20 cellular contexts compared by ENCODE assay signal in the genomic region with DNA sequence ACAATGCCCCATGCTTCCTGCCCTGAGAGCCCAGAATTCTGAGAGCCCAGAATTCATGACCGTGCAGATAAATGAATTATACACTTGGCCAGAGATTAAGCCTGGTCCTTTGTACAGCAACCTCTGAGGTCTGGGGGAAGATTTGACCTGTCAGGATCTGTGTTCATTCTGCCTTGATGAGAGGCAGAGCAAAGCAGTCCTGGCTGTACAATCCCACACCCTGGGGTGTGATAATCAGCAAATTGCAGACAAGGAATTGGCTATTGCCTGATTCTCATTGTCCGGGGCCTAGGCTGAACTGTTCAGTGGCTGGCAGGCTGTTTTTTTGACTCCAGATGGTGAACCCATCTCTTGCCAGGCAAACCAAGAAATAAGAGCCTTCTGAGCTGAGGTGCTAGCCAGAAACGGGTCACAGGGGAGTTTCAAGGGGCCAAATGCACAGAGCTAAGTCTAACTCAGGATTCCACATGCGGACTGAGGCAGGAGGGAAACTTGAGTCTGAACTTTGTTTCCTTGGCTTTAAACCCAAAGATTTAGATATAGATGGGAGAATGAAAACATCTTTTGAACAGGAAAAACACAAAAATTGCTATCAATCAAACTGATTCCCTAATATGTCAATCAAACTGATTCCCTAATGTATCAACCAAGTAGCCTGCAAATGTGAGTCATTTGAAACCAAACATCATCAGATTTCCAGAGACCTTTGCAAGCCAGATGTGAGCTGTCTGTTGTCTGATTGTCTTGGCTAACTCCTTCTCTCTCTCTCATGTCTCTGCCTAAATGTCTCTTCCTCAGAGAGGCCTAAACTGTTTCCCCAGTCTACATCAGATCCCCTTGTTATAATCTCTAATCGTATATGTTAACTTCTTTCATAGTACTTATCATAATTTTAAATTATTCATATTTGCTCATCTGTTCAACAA.
DNase-seq lines count a peak whose midpoint lies in the region; ATAC-seq and TF ChIP-seq lines count a peak whose summit lies in the region.
"Had no signal": no experiment of that assay in that cellular context is flagged by ENCODE, and none has a peak within 500 bp of the region (broad histone marks: within the 10 kb centered on the region; RNA-seq: fewer than 3 reads in every experiment).

No MANE protein-coding gene starts in this region.

- no peak for DNase-seq in HEK293T (ENCODE audit: extremely low spot score)
- DNase-seq in SK-N-DZ (ENCODE audit: low spot score): peak; percentile 8
- peak; percentile 10 for DNase-seq in fibroblast of villous mesenchyme (ENCODE audit: low read depth)
- no peak for DNase-seq in nephron progenitor cell
- DNase-seq in T1000 (lab: John Stamatoyannopoulos, UW): no peak
- no peak for DNase-seq in NCI-H2196 treated with DMSO at 0.1 percent for 48 hours (lab: John Stamatoyannopoulos, UW; ENCODE audit: unreplicated experiment)
- DNase-seq: Caco-2, DMS79, GF-D8, GM23248, KBM-7, NCI-H1048, NCI-H1694, NCI-H2107, NCI-H510A, Peyer's patch, SHP77 treated with DMSO at 0.1 percent for 48 hours had no signal

- no peaks in the 10 kb centered on the region for H3K27me3 Mint-ChIP-seq in nephron progenitor cell (ENCODE audit: low read depth, poor library complexity)

- peak overlapping the region; percentile 9 for H3K27ac Mint-ChIP-seq in nephron progenitor cell
- H3K27ac Mint-ChIP-seq: CD14-positive monocyte had no signal

- H3K36me3 Mint-ChIP-seq in nephron progenitor cell (ENCODE audit: low read depth): peaks cover 11% of the 10 kb centered on the region
- H3K36me3 Mint-ChIP-seq: CD14-positive monocyte had no signal

- H3K4me3 Mint-ChIP-seq in nephron progenitor cell: no peak overlapping the region
- H3K4me3 Mint-ChIP-seq: CD14-positive monocyte had no signal

- TF ChIP-seq CTCF in fibroblast of villous mesenchyme (IDR thresholded peaks at IDR 0.05; ENCODE audit: insufficient read depth, low read depth, low read length) (no peak), nephron progenitor cell (IDR thresholded peaks at IDR 0.05) (no peak)

- peaks cover 26% of the 10 kb centered on the region for H3K9me3 Mint-ChIP-seq in nephron progenitor cell

- POLR2A ChIA-PET in HEK293T (lab: Yijun Ruan, JAX): no interaction called here

- CTCF ChIA-PET in HEK293T (lab: Yijun Ruan, JAX): no interaction called here

- no peak for ATAC-seq in HG02642 (IDR thresholded peaks at IDR 0.05; ENCODE audit: poor library complexity, unreplicated experiment)
- ATAC-seq in SK-N-SH treated with all-trans-retinoic acid at 6 μM for 48 hours: no peak

- peaks cover 5% of the 10 kb centered on the region for H3K4me1 Mint-ChIP-seq in nephron progenitor cell
- H3K4me1 Mint-ChIP-seq: CD14-positive monocyte had no signal

- H3K4me3 ChIP-seq in fibroblast of villous mesenchyme (ENCODE audit: low read depth, low read length): no peak overlapping the region
- H3K4me3 ChIP-seq: GM23248, Peyer's patch had no signal

TF ChIP-seq in HEK293T, 16 proteins besides CTCF, POLR2A, EP300 and RAD21:
- no peak for TF ChIP-seq BHLHE40 (IDR thresholded peaks at IDR 0.05; ENCODE audit: borderline replicate concordance)
- TF ChIP-seq, protein P1, sequence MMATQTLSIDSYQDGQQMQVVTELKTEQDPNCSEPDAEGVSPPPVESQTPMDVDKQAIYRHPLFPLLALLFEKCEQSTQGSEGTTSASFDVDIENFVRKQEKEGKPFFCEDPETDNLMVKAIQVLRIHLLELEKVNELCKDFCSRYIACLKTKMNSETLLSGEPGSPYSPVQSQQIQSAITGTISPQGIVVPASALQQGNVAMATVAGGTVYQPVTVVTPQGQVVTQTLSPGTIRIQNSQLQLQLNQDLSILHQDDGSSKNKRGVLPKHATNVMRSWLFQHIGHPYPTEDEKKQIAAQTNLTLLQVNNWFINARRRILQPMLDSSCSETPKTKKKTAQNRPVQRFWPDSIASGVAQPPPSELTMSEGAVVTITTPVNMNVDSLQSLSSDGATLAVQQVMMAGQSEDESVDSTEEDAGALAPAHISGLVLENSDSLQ (IDR thresholded peaks at IDR 0.05): peak; percentile 52; the same call in 1 of the 2 replicates

TF ChIP-seq in SK-N-SH treated with all-trans-retinoic acid at 6 μM for 48 hours, 23 proteins besides CTCF, POLR2A, EP300 and RAD21:
- TF ChIP-seq, protein P2, sequence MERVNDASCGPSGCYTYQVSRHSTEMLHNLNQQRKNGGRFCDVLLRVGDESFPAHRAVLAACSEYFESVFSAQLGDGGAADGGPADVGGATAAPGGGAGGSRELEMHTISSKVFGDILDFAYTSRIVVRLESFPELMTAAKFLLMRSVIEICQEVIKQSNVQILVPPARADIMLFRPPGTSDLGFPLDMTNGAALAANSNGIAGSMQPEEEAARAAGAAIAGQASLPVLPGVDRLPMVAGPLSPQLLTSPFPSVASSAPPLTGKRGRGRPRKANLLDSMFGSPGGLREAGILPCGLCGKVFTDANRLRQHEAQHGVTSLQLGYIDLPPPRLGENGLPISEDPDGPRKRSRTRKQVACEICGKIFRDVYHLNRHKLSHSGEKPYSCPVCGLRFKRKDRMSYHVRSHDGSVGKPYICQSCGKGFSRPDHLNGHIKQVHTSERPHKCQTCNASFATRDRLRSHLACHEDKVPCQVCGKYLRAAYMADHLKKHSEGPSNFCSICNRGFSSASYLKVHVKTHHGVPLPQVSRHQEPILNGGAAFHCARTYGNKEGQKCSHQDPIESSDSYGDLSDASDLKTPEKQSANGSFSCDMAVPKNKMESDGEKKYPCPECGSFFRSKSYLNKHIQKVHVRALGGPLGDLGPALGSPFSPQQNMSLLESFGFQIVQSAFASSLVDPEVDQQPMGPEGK (CRISPR knock-in tag; IDR thresholded peaks at IDR 0.05; ENCODE audit: borderline replicate concordance): no peak
- TF ChIP-seq GLIS3 (CRISPR knock-in tag; IDR thresholded peaks at IDR 0.05) (no peak), CSDC2 (CRISPR knock-in tag; IDR thresholded peaks at IDR 0.05) (no peak), ZNF70 (CRISPR knock-in tag; IDR thresholded peaks at IDR 0.05) (no peak), ZNF565 (CRISPR knock-in tag; conservative IDR thresholded peaks at IDR 0.05; ENCODE audit: low read depth) (no peak), BACH2 (CRISPR knock-in tag; IDR thresholded peaks at IDR 0.05; ENCODE audit: borderline replicate concordance) (no peak), TCF4 (CRISPR knock-in tag; IDR thresholded peaks at IDR 0.05; ENCODE audit: borderline replicate concordance) (no peak), ESRRG (CRISPR knock-in tag; IDR thresholded peaks at IDR 0.05) (no peak), PPARA (CRISPR knock-in tag; IDR thresholded peaks at IDR 0.05; ENCODE audit: borderline replicate concordance) (no peak)
- TF ChIP-seq, protein P3, sequence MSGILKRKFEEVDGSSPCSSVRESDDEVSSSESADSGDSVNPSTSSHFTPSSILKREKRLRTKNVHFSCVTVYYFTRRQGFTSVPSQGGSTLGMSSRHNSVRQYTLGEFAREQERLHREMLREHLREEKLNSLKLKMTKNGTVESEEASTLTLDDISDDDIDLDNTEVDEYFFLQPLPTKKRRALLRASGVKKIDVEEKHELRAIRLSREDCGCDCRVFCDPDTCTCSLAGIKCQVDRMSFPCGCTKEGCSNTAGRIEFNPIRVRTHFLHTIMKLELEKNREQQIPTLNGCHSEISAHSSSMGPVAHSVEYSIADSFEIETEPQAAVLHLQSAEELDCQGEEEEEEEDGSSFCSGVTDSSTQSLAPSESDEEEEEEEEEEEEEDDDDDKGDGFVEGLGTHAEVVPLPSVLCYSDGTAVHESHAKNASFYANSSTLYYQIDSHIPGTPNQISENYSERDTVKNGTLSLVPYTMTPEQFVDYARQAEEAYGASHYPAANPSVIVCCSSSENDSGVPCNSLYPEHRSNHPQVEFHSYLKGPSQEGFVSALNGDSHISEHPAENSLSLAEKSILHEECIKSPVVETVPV (CRISPR knock-in tag; IDR thresholded peaks at IDR 0.05): no peak

Comparison
In these comparisons a context has a peak if more than half of its experiments do, and no peak if none do; other contexts are left out.
1. DNase-seq: peak in SK-N-DZ (single experiment) and fibroblast of villous mesenchyme (single experiment); none in HEK293T (single experiment), nephron progenitor cell (single experiment), T1000 (single experiment) and NCI-H2196 treated with DMSO at 0.1 percent for 48 hours (single experiment).